Comparison of ENCODE assay signal across 8 cellular contexts in the genomic region with DNA sequence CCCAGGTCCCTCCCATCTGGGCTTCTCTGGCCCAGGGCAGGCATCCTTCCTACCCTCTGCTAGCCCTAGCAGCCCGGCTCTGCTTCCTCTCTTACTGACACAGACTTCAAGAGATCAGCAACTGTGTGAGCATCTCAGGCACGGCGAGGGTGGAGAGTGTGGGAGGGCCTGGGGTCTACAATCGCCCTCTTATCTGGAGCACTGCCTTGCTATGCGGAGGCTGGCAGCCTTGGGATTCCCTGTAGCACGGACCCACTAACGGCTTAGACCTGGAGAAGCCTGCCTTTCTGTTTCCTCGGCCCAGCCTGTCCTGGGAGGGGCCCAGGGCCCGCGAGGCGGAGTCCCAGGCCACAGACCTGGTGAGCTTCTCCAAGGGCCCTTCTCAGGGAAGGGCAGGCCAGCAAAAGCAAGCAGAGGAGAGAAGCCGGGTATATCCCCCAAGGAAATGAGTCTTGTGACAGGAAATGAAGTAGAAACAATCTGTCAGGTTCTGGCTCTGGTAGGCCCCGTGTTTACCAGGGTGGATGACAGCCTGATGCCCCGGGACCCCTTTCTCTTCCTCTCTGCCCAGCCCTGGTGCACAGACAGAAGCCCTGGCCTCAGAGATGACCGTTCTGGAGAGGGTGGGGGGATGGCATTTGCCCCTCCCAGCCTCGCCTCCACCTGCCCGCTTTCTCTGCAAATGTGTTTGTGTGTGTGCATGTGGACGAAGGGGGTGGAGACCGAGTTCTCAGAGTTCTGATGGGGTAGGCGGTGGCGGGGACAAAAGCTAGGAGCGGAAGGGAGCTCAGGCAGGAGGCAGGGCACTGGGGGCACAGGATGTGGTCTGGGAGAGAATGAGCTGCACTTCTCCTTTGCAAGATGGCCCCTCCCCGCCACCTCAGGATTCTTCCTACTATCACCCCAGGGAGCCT.
A peak's percentile ranks its signal among the peaks of the same experiment; 100 is the strongest.
DNase-seq lines count a peak whose midpoint lies in the region; ATAC-seq and TF ChIP-seq lines count a peak whose summit lies in the region.

No MANE protein-coding gene starts in this region.

- TF ChIP-seq POLR2A in GM19099 (IDR thresholded peaks at IDR 0.05; ENCODE audit: extremely low read depth, insufficient read length, low read depth) = peak; percentile 30

- no peak for ATAC-seq in GM19351 (IDR thresholded peaks at IDR 0.05; ENCODE audit: unreplicated experiment)
- ATAC-seq in HG02884 (IDR thresholded peaks at IDR 0.05; ENCODE audit: unreplicated experiment) = no peak

- in situ Hi-C loops in astrocyte of the spinal cord (cut with HindIII; ENCODE audit: low sequenced_read_pairs) = no loop called here

- peak overlapping the region; percentile 13 for H3K27ac ChIP-seq in layer of hippocampus (ENCODE audit: low read depth, low read length)

- DNase-seq in SW480 (ENCODE audit: low spot score) (peak; percentile 79), astrocyte of the spinal cord (ENCODE audit: low read depth, low spot score) (peak; percentile 59), NCI-H1436 (lab: John Stamatoyannopoulos, UW) (no peak)
- DNase-seq in stimulated activated CD4-positive, alpha-beta T cell treated with anti-CD3 and anti-CD28 coated beads, Interleukin-4, amount 100 ng/mL, for 4 hours = peak; percentile 46 to 54

- no peaks in the 10 kb centered on the region for H3K27me3 ChIP-seq in layer of hippocampus (ENCODE audit: control insufficient read depth, insufficient read depth, low read length)

- peak overlapping the region; percentile 38 for H3K4me3 ChIP-seq in astrocyte of the spinal cord (ENCODE audit: low read depth, low read length)

- TF ChIP-seq CTCF in astrocyte of the spinal cord (IDR thresholded peaks at IDR 0.05; ENCODE audit: low read depth, low read length) = no peak
